ENCODE assay signal across 1 cellular context in the genomic region with DNA sequence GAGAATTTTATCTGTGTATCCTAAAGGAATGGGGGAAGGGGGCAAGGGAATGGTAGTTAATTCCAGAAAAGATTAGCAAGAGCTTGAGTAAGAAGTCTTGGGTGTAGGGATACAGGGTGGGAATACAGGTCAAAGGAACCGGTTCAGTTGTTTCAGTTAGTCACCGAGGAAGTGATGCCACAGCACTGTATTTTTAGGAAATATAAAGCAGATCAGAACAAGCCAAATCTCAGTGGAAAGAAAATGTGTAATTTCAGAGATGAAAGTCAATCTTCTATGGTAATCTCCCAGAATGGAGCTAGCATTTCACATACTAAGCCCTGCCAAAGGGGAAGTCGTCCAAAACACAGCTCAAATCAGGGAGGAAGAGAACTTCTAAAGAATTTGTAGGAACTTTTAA.
A peak's percentile ranks its signal among the peaks of the same experiment; 100 is the strongest.
TF ChIP-seq lines count a peak whose summit lies in the region.

No MANE protein-coding gene starts in this region.

TF ChIP-seq in K562, 482 proteins besides CTCF, POLR2A, EP300 and RAD21 (continued from another document):
- TF ChIP-seq ZNF232 (CRISPR knock-in tag; IDR thresholded peaks at IDR 0.05) (no peak), CHCHD3 (CRISPR knock-in tag; IDR thresholded peaks at IDR 0.05) (no peak), IRF9 (tag; IDR thresholded peaks at IDR 0.05) (no peak), MTA3 (IDR thresholded peaks at IDR 0.05; ENCODE audit: borderline replicate concordance) (no peak), SPI1 (IDR thresholded peaks at IDR 0.05; ENCODE audit: borderline replicate concordance, low read depth, low read length) (peak; percentile 40; the same call in 1 of the 2 replicates), KDM1A (IDR thresholded peaks at IDR 0.05) (no peak), CXXC5 (CRISPR knock-in tag; IDR thresholded peaks at IDR 0.05) (no peak), C11orf30 (IDR thresholded peaks at IDR 0.05; ENCODE audit: low read depth) (no peak)
TF ChIP-seq in K562: peak in this region for 1.
